In the genomic region with DNA sequence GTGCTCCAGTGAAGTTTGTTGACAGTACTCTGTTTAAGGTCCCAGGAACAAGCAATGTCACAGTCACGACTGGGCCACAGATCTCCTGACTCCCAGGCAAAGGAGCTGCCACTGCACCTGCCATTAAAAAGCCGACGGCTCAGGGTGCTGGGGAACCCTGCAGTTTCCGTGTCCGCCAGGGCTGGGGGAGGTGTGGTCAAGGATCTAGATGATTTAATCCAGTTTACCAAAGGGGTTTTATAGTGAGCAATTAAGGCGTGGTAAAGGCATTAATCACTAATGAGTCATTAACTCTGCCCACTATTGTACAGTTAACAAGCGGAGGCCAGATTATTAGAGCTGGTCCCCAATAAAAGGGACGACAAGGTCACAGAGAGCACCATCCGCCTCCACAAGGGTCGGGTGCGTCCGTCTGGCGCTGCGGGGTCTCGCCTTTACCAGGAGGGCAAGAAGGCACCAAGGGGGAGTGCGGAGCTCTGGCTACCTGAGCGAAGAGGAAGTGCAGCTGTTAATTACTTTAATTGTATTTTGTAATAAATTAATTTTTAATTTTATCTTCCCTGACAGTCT, we compare ENCODE assay signal across 25 cellular contexts. TPM values are rescaled to one million over a fixed set of nuclear protein-coding genes. Genes with fewer than 3 reads are reported as not detected.
DNase-seq lines count a peak whose midpoint lies in the region; ATAC-seq and TF ChIP-seq lines count a peak whose summit lies in the region.
"Had no signal": no experiment of that assay in that cellular context is flagged by ENCODE, and none has a peak within 500 bp of the region (broad histone marks: within the 10 kb centered on the region; RNA-seq: fewer than 3 reads in every experiment).

No MANE protein-coding gene starts in this region.

- no peak overlapping the region for H4K91ac ChIP-seq in neuronal stem cell (ENCODE audit: low read depth, low read length, poor library complexity)

- H3K9me3 ChIP-seq in PC-3 (ENCODE audit: low read length) (no peaks in the 10 kb centered on the region), neuronal stem cell (replicated peaks in 1 of 2; ENCODE audit: control insufficient read depth in 2 of 2, insufficient read depth in 1 of 2, low read depth in 1 of 2, low read length in 2 of 2) (peaks cover 9 to 22% of the 10 kb centered on the region in 2 donors)
- H3K9me3 ChIP-seq: left lung, transverse colon had no signal

- ATAC-seq in PC-3 (peak; percentile 79), esophagus mucosa (peak; percentile 95), HG03378 (IDR thresholded peaks at IDR 0.05; ENCODE audit: unreplicated experiment) (no peak)
- ATAC-seq: left lung had no signal

- no peaks in the 10 kb centered on the region for H3K9me2 ChIP-seq in PC-3 (replicated peaks; ENCODE audit: low read length)

- H3K27ac ChIP-seq in PC-3 (ENCODE audit: low read length) (no peak overlapping the region), neuronal stem cell (replicated peaks; ENCODE audit: low read length) (no peak overlapping the region)
- H3K27ac ChIP-seq: brain microvascular endothelial cell, left lung, stomach, transverse colon had no signal

- peak; percentile 33 for DNase-seq in ELR (ENCODE audit: low read depth)
- DNase-seq in PC-3 = peak; percentile 44
- DNase-seq in neuronal stem cell (ENCODE audit: low spot score) = no peak
- no peak for DNase-seq in MV-4-11 (lab: John Stamatoyannopoulos, UW)
- DNase-seq in activated effector memory CD4-positive, alpha-beta T cell treated with anti-CD3 and anti-CD28 coated beads, Interleukin-2, amount 50 U/mL, for 16 hours = no peak
- DNase-seq in occipital lobe (lab: John Stamatoyannopoulos, UW) = no peak
- DNase-seq: activated CD4-positive, alpha-beta T cell treated with anti-CD3 and anti-CD28 coated beads, Interleukin-2, amount 10 ng/mL, durations not matched to agents 7 days and 5 days; brain microvascular endothelial cell; CD8-positive, alpha-beta memory T cell; DMS53; effector CD8-positive, alpha-beta T cell; HFFc6; left lung; midbrain; NCI-H187 treated with DMSO at 0.1 percent for 48 hours; NCI-H774; SHP77 treated with DMSO at 0.1 percent for 48 hours; stomach; transverse colon had no signal

- H3K4me1 ChIP-seq in PC-3 (ENCODE audit: insufficient read depth, low read length) (peaks cover 9% of the 10 kb centered on the region), neuronal stem cell (ENCODE audit: control insufficient read depth in 2 of 2, insufficient read depth in 1 of 2, low read depth in 1 of 2, low read length in 2 of 2) (peaks cover 0 to 16% of the 10 kb centered on the region in 2 donors)

- BruUV-seq in PC-3 (replicated peaks; lab: Mats Ljungman, UMichigan) = no TSS peak

- H3K4ac ChIP-seq in neuronal stem cell (ENCODE audit: low read length) = no peak overlapping the region

- no peak for TF ChIP-seq CTCF in PC-3 (conservative IDR thresholded peaks at IDR 0.05; ENCODE audit: low read depth, low read length)

- H3K9ac ChIP-seq in PC-3 (ENCODE audit: low read length) = no peak overlapping the region
- no peak overlapping the region for H3K9ac ChIP-seq in neuronal stem cell (ENCODE audit: low read depth, low read length, poor library complexity)

- peak overlapping the region; percentile 62 for H3K18ac ChIP-seq in neuronal stem cell (ENCODE audit: low read length)

- H2AFZ ChIP-seq in PC-3 (ENCODE audit: low read length) (peak overlapping the region; percentile 76), neuronal stem cell (ENCODE audit: low read length) (no peak overlapping the region)

- H2BK12ac ChIP-seq in neuronal stem cell (ENCODE audit: low read length) = no peak overlapping the region

- H3K79me2 ChIP-seq in PC-3 (ENCODE audit: low read length) = no peaks in the 10 kb centered on the region

- H3K4me3 ChIP-seq in PC-3 (ENCODE audit: low read length) (peak overlapping the region; percentile 48; the same call in 1 of the 2 replicates), neuronal stem cell (ENCODE audit: low read length in 2 of 2) (no peak overlapping the region)
- H3K4me3 ChIP-seq: left lung, stomach, transverse colon had no signal

- POLR2A ChIA-PET in PC-3 (lab: Charles Lee; ENCODE audit: unreplicated experiment) = no interaction called here

- CTCF ChIA-PET in PC-3 (lab: Charles Lee) = no interaction called here

- no peak overlapping the region for H2BK120ac ChIP-seq in neuronal stem cell (ENCODE audit: low read depth, low read length)

- H3K23ac ChIP-seq in neuronal stem cell (ENCODE audit: low read depth, low read length, poor library complexity) = no peak overlapping the region

- H2BK5ac ChIP-seq in neuronal stem cell (ENCODE audit: low read length) = no peak overlapping the region

- no CpG with 5 or more reads among the region's 17 CpGs for WGBS in neuronal stem cell (ENCODE audit: extremely low coverage in 2 of 2, insufficient read length in 2 of 2, insufficient replicate concordance in 1 of 2), 2 donors

- no peak overlapping the region for H4K8ac ChIP-seq in neuronal stem cell (ENCODE audit: low read depth, low read length)

- H2BK15ac ChIP-seq in neuronal stem cell (ENCODE audit: low read length) = no peak overlapping the region

- H3K79me1 ChIP-seq in neuronal stem cell (ENCODE audit: low read depth, low read length) = no peaks in the 10 kb centered on the region

- H3K4me2 ChIP-seq in PC-3 (ENCODE audit: low read length) = peak overlapping the region; percentile 56
- H3K4me2 ChIP-seq in neuronal stem cell (ENCODE audit: insufficient read depth, low read length, poor library complexity, severe bottlenecking) = peak overlapping the region; percentile 65

- no peak overlapping the region for H3K14ac ChIP-seq in neuronal stem cell (ENCODE audit: low read length)

- H4K20me1 ChIP-seq in PC-3 (ENCODE audit: low read length) = no peaks in the 10 kb centered on the region

- peaks cover 47% of the 10 kb centered on the region for H3K27me3 ChIP-seq in PC-3 (ENCODE audit: low read length)
- H3K27me3 ChIP-seq in neuronal stem cell (ENCODE audit: control insufficient read depth in 3 of 3, insufficient read depth in 3 of 3, low read depth in 1 of 3, low read length in 3 of 3) = peaks cover 3 to 63% (median 51%) of the 10 kb centered on the region in 3 experiments

- H3F3A ChIP-seq in PC-3 (ENCODE audit: low read length, unreplicated experiment) = no peaks in the 10 kb centered on the region

- no peak overlapping the region for H2AK5ac ChIP-seq in neuronal stem cell (ENCODE audit: low read depth, low read length)

- intact Hi-C loops in PC-3 (cut with micrococcal nuclease) = no loop called here

- H3K36me3 ChIP-seq in PC-3 (ENCODE audit: low read depth, low read length) (no peaks in the 10 kb centered on the region), neuronal stem cell (replicated peaks in 1 of 2; ENCODE audit: control insufficient read depth in 2 of 2, insufficient read depth in 2 of 2, low read length in 2 of 2) (peaks cover 0 to 16% of the 10 kb centered on the region in 2 donors)
- H3K36me3 ChIP-seq: brain microvascular endothelial cell, left lung, stomach, transverse colon had no signal

RNA-seq across cellular contexts. Expression of a gene that starts 9.6 kb away (rescaled TPM):
- not detected in 2 replicates for total RNA-seq in PC-3 (2014; rRNA removed)
- total RNA-seq in esophagus mucosa = not detected
- polyA plus RNA-seq in neuronal stem cell (2013, experiment 1 of 2) = 96.1 TPM
- polyA plus RNA-seq in neuronal stem cell (2013, experiment 2 of 2) = 91.2 TPM
- total RNA-seq in occipital lobe = not detected
- total RNA-seq: activated CD4-positive, alpha-beta T cell treated with anti-CD3 and anti-CD28 coated beads, Interleukin-2, amount 10 ng/mL, durations not matched to agents 7 days and 5 days; CD8-positive, alpha-beta memory T cell; fibroblast of lung; HFFc6; left lung; OCI-LY7; pulmonary artery endothelial cell; stomach; transverse colon had no signal
- polyA plus RNA-seq: CD8-positive, alpha-beta memory T cell; fibroblast of lung; neural cell had no signal

RNA-seq across cellular contexts. Expression of a gene that starts 43.7 kb away (rescaled TPM):
- total RNA-seq in PC-3 (2014; rRNA removed) (not detected in 2 replicates), esophagus mucosa (not detected), occipital lobe (9.4 TPM)
- polyA plus RNA-seq in neuronal stem cell (2013, experiment 1 of 2) = 0.46 TPM
- 0.36 TPM for polyA plus RNA-seq in neuronal stem cell (2013, experiment 2 of 2)
- total RNA-seq: activated CD4-positive, alpha-beta T cell treated with anti-CD3 and anti-CD28 coated beads, Interleukin-2, amount 10 ng/mL, durations not matched to agents 7 days and 5 days; CD8-positive, alpha-beta memory T cell; fibroblast of lung; HFFc6; OCI-LY7; pulmonary artery endothelial cell; transverse colon had no signal
- polyA plus RNA-seq: CD8-positive, alpha-beta memory T cell; fibroblast of lung; neural cell had no signal

RNA-seq across cellular contexts. Expression of a gene that starts 54.8 kb away (rescaled TPM):
- total RNA-seq in PC-3 (2014; rRNA removed) = not detected in 2 replicates
- total RNA-seq in esophagus mucosa = not detected
- polyA plus RNA-seq in neuronal stem cell (2013, experiment 1 of 2) = 0.60 TPM
- polyA plus RNA-seq in neuronal stem cell (2013, experiment 2 of 2) = 0.43 TPM
- total RNA-seq in occipital lobe = not detected
- total RNA-seq: activated CD4-positive, alpha-beta T cell treated with anti-CD3 and anti-CD28 coated beads, Interleukin-2, amount 10 ng/mL, durations not matched to agents 7 days and 5 days; CD8-positive, alpha-beta memory T cell; fibroblast of lung; HFFc6; left lung; OCI-LY7; pulmonary artery endothelial cell; stomach; transverse colon had no signal
- polyA plus RNA-seq: CD8-positive, alpha-beta memory T cell; fibroblast of lung; neural cell; stomach had no signal

Comparison
In these comparisons a context has a peak if more than half of its experiments do, and no peak if none do; other contexts are left out.
1. DNase-seq: peak in ELR (single experiment) and PC-3 (single experiment); none in neuronal stem cell (single experiment), MV-4-11 (single experiment), activated effector memory CD4-positive, alpha-beta T cell treated with anti-CD3 and anti-CD28 coated beads, Interleukin-2, amount 50 U/mL, for 16 hours (single experiment) and occipital lobe (single experiment).
2. RNA of a gene that starts 43.7 kb away (total RNA-seq): 9.4 TPM in occipital lobe (single experiment); not detected in PC-3 and not detected in esophagus mucosa (single experiment); every median in the first group is over 10 times any median in the second.